Comparison of ENCODE assay signal across 8 cellular contexts in genomic region chrX:68433155-68433980, GRCh38. TPM values are rescaled to one million over a fixed set of nuclear protein-coding genes. Genes with fewer than 3 reads are reported as not detected.
DNase-seq lines count a peak whose midpoint lies in the region; ATAC-seq, FAIRE-seq and TF ChIP-seq lines count a peak whose summit lies in the region.

A gene with protein sequence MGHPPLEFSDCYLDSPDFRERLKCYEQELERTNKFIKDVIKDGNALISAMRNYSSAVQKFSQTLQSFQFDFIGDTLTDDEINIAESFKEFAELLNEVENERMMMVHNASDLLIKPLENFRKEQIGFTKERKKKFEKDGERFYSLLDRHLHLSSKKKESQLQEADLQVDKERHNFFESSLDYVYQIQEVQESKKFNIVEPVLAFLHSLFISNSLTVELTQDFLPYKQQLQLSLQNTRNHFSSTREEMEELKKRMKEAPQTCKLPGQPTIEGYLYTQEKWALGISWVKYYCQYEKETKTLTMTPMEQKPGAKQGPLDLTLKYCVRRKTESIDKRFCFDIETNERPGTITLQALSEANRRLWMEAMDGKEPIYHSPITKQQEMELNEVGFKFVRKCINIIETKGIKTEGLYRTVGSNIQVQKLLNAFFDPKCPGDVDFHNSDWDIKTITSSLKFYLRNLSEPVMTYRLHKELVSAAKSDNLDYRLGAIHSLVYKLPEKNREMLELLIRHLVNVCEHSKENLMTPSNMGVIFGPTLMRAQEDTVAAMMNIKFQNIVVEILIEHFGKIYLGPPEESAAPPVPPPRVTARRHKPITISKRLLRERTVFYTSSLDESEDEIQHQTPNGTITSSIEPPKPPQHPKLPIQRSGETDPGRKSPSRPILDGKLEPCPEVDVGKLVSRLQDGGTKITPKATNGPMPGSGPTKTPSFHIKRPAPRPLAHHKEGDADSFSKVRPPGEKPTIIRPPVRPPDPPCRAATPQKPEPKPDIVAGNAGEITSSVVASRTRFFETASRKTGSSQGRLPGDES (minus strand): TSS chrX:68433495. CDS start chrX:68433020, 475 bp downstream.

- H3K9ac ChIP-seq in NT2/D1 (ENCODE audit: insufficient read length, low read depth) (peak within 1 kb of the TSS; percentile 73), GM12878 (ENCODE audit: control insufficient read depth, insufficient read depth, low read length) (no peak within 1 kb of the TSS)

- intact Hi-C loops in A673 (cut with micrococcal nuclease; ENCODE audit: unreplicated experiment) (no loop called here), GM12878 (cut with micrococcal nuclease; ENCODE audit: unreplicated experiment) (no loop called here)

- H3K36me3 Mint-ChIP-seq in osteocyte (ENCODE audit: unreplicated experiment): no peaks in the 10 kb centered on the region

- peaks cover 20% of the 10 kb centered on the region for H3K4me1 Mint-ChIP-seq in osteocyte (ENCODE audit: unreplicated experiment)

- H3K9me3 ChIP-seq in A673 (ENCODE audit: low read depth, low read length, poor library complexity, severe bottlenecking) (no peaks in the 10 kb centered on the region), NT2/D1 (ENCODE audit: insufficient read depth, low read length) (no peaks in the 10 kb centered on the region), GM12878 (replicated peaks; ENCODE audit: control insufficient read depth, insufficient read depth, low read length) (no peaks in the 10 kb centered on the region; the same call in 2 of the 3 replicates), right atrium auricular region (no peaks in the 10 kb centered on the region)

- peak within 1 kb of the TSS; percentile 58 for H3K27ac ChIP-seq in A673 (ENCODE audit: low read depth, low read length, poor library complexity, severe bottlenecking)
- no peak within 1 kb of the TSS for H3K27ac ChIP-seq in GM12878 (ENCODE audit: control insufficient read depth, insufficient read depth)
- peak within 1 kb of the TSS; percentile 76 to 79 for H3K27ac ChIP-seq in right atrium auricular region

- FAIRE-seq in GM12878 (lab: Jason Lieb, UNC): no peak

- SMC1A ChIA-PET in GM12878 (lab: Charles Lee; ENCODE audit: uncharacterized antibody, unreplicated experiment): no interaction called here

- POLR2A ChIA-PET in A673 (lab: Charles Lee; ENCODE audit: low non-redundant PET): interaction anchor here (0.6 kb wide), 2 partner anchors 47 to 130 kb away, joined by 3 read pairs; no protein-coding TSS in a partner anchor
- POLR2A ChIA-PET in GM12878 (lab: Charles Lee): no interaction called here

- H3K36me3 ChIP-seq in A673 (ENCODE audit: insufficient read depth, low read length, poor library complexity, severe bottlenecking) (no peaks in the 10 kb centered on the region), NT2/D1 (ENCODE audit: insufficient read depth, insufficient read length, low read length) (no peaks in the 10 kb centered on the region), GM12878 (ENCODE audit: control insufficient read depth in 2 of 2, insufficient read depth in 2 of 2, low read length in 1 of 2) (no peaks in the 10 kb centered on the region), right atrium auricular region (no peaks in the 10 kb centered on the region)

- no peaks in the 10 kb centered on the region for H3K27me3 ChIP-seq in A673 (replicated peaks; ENCODE audit: insufficient read depth, low read depth, low read length, poor library complexity)
- H3K27me3 ChIP-seq in NT2/D1 (ENCODE audit: insufficient read depth, insufficient read length): peaks cover 20% of the 10 kb centered on the region
- no peaks in the 10 kb centered on the region; a peak in 1 of 4 replicates for H3K27me3 ChIP-seq in GM12878 (replicated peaks in 1 of 2; ENCODE audit: control insufficient read depth in 2 of 2, insufficient read depth in 2 of 2, low read length in 1 of 2)
- no peaks in the 10 kb centered on the region for H3K27me3 ChIP-seq in right atrium auricular region

- H3K79me2 ChIP-seq in GM12878 (ENCODE audit: control insufficient read depth, insufficient read depth, low read length): no peaks in the 10 kb centered on the region

- H3K9me3 Mint-ChIP-seq in osteocyte (ENCODE audit: unreplicated experiment): no peaks in the 10 kb centered on the region

- TF ChIP-seq CTCF in A673 (conservative IDR thresholded peaks at IDR 0.05; ENCODE audit: low read depth, low read length) (no peak), GM13977 (IDR thresholded peaks at IDR 0.05; ENCODE audit: extremely low read depth, insufficient read depth, missing control alignments) (no peak), GM12878 (IDR thresholded peaks at IDR 0.05 in 2 of 3, conservative IDR thresholded peaks at IDR 0.05 in 1 of 3; ENCODE audit: control insufficient read depth in 2 of 3, extremely low read depth in 1 of 3, insufficient read depth in 1 of 3, low read depth in 3 of 3, low read length in 3 of 3) (no peak), right atrium auricular region (IDR thresholded peaks at IDR 0.05) (no peak), osteocyte (IDR thresholded peaks at IDR 0.05) (no peak)

- H3K4me3 ChIP-seq in A673 (ENCODE audit: low read depth, low read length, poor library complexity, severe bottlenecking) (peak within 1 kb of the TSS; percentile 55), NT2/D1 (ENCODE audit: insufficient read length, low read depth) (peak within 1 kb of the TSS; percentile 74), GM12878 (no peak within 1 kb of the TSS), right atrium auricular region (peak within 1 kb of the TSS; percentile 48 to 65)

- H3K27ac Mint-ChIP-seq in osteocyte (ENCODE audit: unreplicated experiment): peak within 1 kb of the TSS; percentile 95

- H4K20me1 ChIP-seq in GM12878 (ENCODE audit: control insufficient read depth, insufficient read depth): no peaks in the 10 kb centered on the region

- no peak for ATAC-seq in GM12878
- no peak for ATAC-seq in GM19395 (IDR thresholded peaks at IDR 0.05; ENCODE audit: unreplicated experiment)

- no peak for TF ChIP-seq EP300 in GM12878 (IDR thresholded peaks at IDR 0.05; ENCODE audit: borderline replicate concordance in 1 of 2, control insufficient read depth in 1 of 2, low read depth in 2 of 2, low read length in 2 of 2)

- DNase-seq in A673 (ENCODE audit: low spot score): peak; percentile 69
- DNase-seq in GM13977 (ENCODE audit: low spot score): peak; percentile 10
- peak; percentile 47 for DNase-seq in NT2/D1 (ENCODE audit: low read depth, low spot score)
- DNase-seq in GM12878 (ENCODE audit: low read depth, low spot score): no peak
- DNase-seq in right atrium auricular region (ENCODE audit: low spot score): peak; percentile 70
- DNase-seq in osteocyte (ENCODE audit: extremely low spot score, unreplicated experiment): peak; percentile 90
- DNase-seq in AML-193 (lab: John Stamatoyannopoulos, UW): no peak

- BruUV-seq in A673 (replicated peaks; lab: Mats Ljungman, UMichigan) (TSS peak; percentile 55), GM12878 (replicated peaks; lab: Mats Ljungman, UMichigan) (no TSS peak)

- TF ChIP-seq POLR2A in GM12878 (IDR thresholded peaks at IDR 0.05; ENCODE audit: low read depth, low read length): no peak

- H3K4me1 ChIP-seq in A673 (ENCODE audit: insufficient read depth, low read length, poor library complexity, severe bottlenecking) (no peaks in the 10 kb centered on the region), NT2/D1 (ENCODE audit: insufficient read depth, insufficient read length) (no peaks in the 10 kb centered on the region), GM12878 (ENCODE audit: control insufficient read depth, insufficient read depth, low read length) (no peaks in the 10 kb centered on the region), right atrium auricular region (peaks cover 0 to 14% of the 10 kb centered on the region in 2 donors)

- no peaks in the 10 kb centered on the region for H3K27me3 Mint-ChIP-seq in osteocyte (ENCODE audit: unreplicated experiment)

- H2AFZ ChIP-seq in GM12878 (ENCODE audit: control insufficient read depth, low read depth, low read length): no peak within 1 kb of the TSS

- no peak for TF ChIP-seq RAD21 in GM12878 (IDR thresholded peaks at IDR 0.05; ENCODE audit: insufficient read depth, low read depth, low read length)

- CTCF ChIA-PET in A673 (lab: Charles Lee) (no interaction called here), GM12878 (lab: Yijun Ruan, JAX) (no interaction called here)

- peak within 1 kb of the TSS; percentile 7; the same call in 1 of the 2 replicates for H3K4me2 ChIP-seq in GM12878 (ENCODE audit: control insufficient read depth, insufficient read depth)

- in situ Hi-C loops in GM13977 (cut with MboI; ENCODE audit: low pct_unique_long_range_greater_than_20kb, low sequenced_read_pairs, unreplicated experiment): no loop called here
- in situ Hi-C loops in GM12878 (cut with MboI): no loop called here

- RAD21 ChIA-PET in GM12878 (lab: Charles Lee; ENCODE audit: unreplicated experiment): no interaction called here

- peak within 1 kb of the TSS; percentile 88 for H3K4me3 Mint-ChIP-seq in osteocyte (ENCODE audit: unreplicated experiment)

- WGBS in GM12878 (ENCODE audit: insufficient coverage, insufficient replicate concordance, low lambda C conversion rate, missing lambda C conversion rate): 55% methylated on average over 57 of the region's 57 CpGs

TF ChIP-seq in GM12878, 131 proteins besides CTCF, POLR2A, EP300 and RAD21 (continues in another document):
- no peak for TF ChIP-seq LARP7 (IDR thresholded peaks at IDR 0.05)
- no peak for TF ChIP-seq NFXL1 (IDR thresholded peaks at IDR 0.05; ENCODE audit: borderline replicate concordance)
- TF ChIP-seq FOXM1 (IDR thresholded peaks at IDR 0.05; ENCODE audit: low read depth, low read length): no peak
- no peak for TF ChIP-seq ETV6 (conservative IDR thresholded peaks at IDR 0.05 in 1 of 2, IDR thresholded peaks at IDR 0.05 in 1 of 2; ENCODE audit: borderline replicate concordance in 1 of 2, low read depth in 1 of 2)
- no peak for TF ChIP-seq IKZF1 (conservative IDR thresholded peaks at IDR 0.05)

RNA-seq across cellular contexts. Expression of the gene that starts here (rescaled TPM):
- 3.3 and 3.5 TPM in 2 replicates for total RNA-seq in A673 (2021)
- total RNA-seq in GM12878 (2013; cell fraction: nucleolus; rRNA removed): 0.56 TPM in 2 replicates
- 0.05 TPM in 1 of 2 replicates, not detected in the other for total RNA-seq in GM12878 (2014; rRNA removed)
- under 0.01 TPM in 1 of 2 replicates, not detected in the other for total RNA-seq in GM12878 (2014; rRNA removed; fragmentation: Illumina TruSeq; extraction: Trizol)
- 0.03 TPM in 2 replicates for total RNA-seq in GM12878 (2021)
- not detected for polyA plus RNA-seq in GM12878 (2011; ENCODE audit: low read depth)
- polyA plus RNA-seq in GM12878 (2011; rRNA removed): 0.03 and 0.04 TPM in 2 replicates
- not detected in 2 replicates for polyA plus RNA-seq in GM12878 (2011; cell fraction: cytosol; rRNA removed)
- 0.03 and 0.04 TPM in 2 replicates for polyA plus RNA-seq in GM12878 (2011; cell fraction: nucleus; rRNA removed)
- polyA plus RNA-seq in GM12878 (2012): 0.01 TPM in 1 of 2 replicates, not detected in the other
- polyA plus RNA-seq in GM12878 (2014; fragmentation: Illumina TruSeq; extraction: Trizol): not detected in 2 replicates
- not detected for polyA plus RNA-seq in GM12878 (2014; fragmentation: Nextera tagmentation; extraction: Ambion mirVana)
- polyA plus RNA-seq in GM12878 (2014; rRNA removed): not detected in 2 replicates
- polyA plus RNA-seq in GM12878 (2016; fragmentation: Nextera tagmentation; extraction: Ambion mirVana): under 1 TPM in 1 of 2 experiments, not detected in 1; 0.03 TPM
- polyA minus RNA-seq in GM12878 (2011; rRNA and poly(A)+ RNA removed): 0.15 TPM in 2 replicates
- polyA minus RNA-seq in GM12878 (2011; cell fraction: cytosol; rRNA and poly(A)+ RNA removed): not detected in 2 replicates
- 0.24 and 0.38 TPM in 2 replicates for polyA minus RNA-seq in GM12878 (2011; cell fraction: nucleus; rRNA and poly(A)+ RNA removed)
- total RNA-seq in right atrium auricular region: 1 to 10 TPM; 2.5 to 4.3 TPM
- 10.4 and 10.9 TPM in 2 replicates for total RNA-seq in osteocyte

Comparison
In these comparisons a context has a peak if more than half of its experiments do, and no peak if none do; other contexts are left out.
1. DNase-seq: peak in A673 (single experiment), GM13977 (single experiment), NT2/D1 (single experiment), right atrium auricular region (single experiment) and osteocyte (single experiment); none in GM12878 (single experiment) and AML-193 (0 of 2).